In the genomic region with DNA sequence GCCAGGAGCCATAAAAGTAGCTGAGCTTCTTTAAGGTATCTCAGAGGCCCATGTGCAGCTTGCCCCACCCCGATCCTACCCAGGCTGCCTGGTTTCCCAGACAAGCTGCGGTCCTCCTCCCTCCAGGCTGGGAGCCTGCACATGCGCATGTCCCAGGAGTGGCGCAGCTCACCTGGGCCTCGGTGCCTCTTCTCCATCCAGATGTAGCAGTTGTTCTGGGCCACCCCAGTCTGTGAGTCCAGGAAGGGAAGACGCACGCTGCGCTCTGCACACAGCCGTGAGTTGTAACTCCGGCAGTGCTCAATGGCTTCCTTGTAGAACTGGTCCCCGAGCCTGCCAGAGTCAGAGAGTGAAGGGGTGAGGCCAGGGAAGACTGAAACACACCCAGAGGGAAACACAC, we compare ENCODE assay signal across 21 cellular contexts.
"Had no signal": no experiment of that assay in that cellular context is flagged by ENCODE, and none has a peak within 500 bp of the region (broad histone marks: within the 10 kb centered on the region; RNA-seq: fewer than 3 reads in every experiment).

No MANE protein-coding gene starts in this region.

- H3K4me1 ChIP-seq: upper lobe of left lung had no signal

- H3K36me3 ChIP-seq: heart right ventricle, right atrium auricular region, upper lobe of left lung, WERI-Rb-1 had no signal

- H3K27ac Mint-ChIP-seq: activated naive CD8-positive, alpha-beta T cell treated with anti-CD3 and anti-CD28 coated beads, Interleukin-2, amount 10 ng/mL, durations not matched to agents 7 days and 5 days; activated T-helper 17 cell treated with anti-CD3 and anti-CD28 coated beads, Interleukin-2, amount 50 U/mL, for 72 hours; natural killer cell had no signal

- H3K27ac ChIP-seq: heart right ventricle, right atrium auricular region, upper lobe of left lung, WERI-Rb-1 had no signal

- H3K9me3 ChIP-seq: upper lobe of left lung had no signal

- FAIRE-seq: endometrium had no signal

- H3K27me3 ChIP-seq: dorsolateral prefrontal cortex, heart right ventricle, right atrium auricular region, upper lobe of left lung had no signal

- DNase-seq: activated CD4-positive, alpha-beta T cell treated with anti-CD3 and anti-CD28 coated beads for 1 hour; activated CD4-positive, alpha-beta T cell treated with anti-CD3 and anti-CD28 coated beads, Interleukin-2, amount 50 U/mL, for 48 hours; activated naive CD4-positive, alpha-beta T cell treated with Interleukin-2 at 50 U/mL for 16 hours; activated naive CD8-positive, alpha-beta T cell treated with anti-CD3 and anti-CD28 coated beads, Interleukin-2, amount 10 ng/mL, durations not matched to agents 7 days and 5 days; activated T-cell treated with anti-CD3 and anti-CD28 coated beads, Interleukin-2, amount 50 U/mL, for 1 hour; amygdala; caudate nucleus; dorsolateral prefrontal cortex; heart right ventricle; mesendoderm; natural killer cell; posterior cingulate gyrus; stimulated activated CD4-positive, alpha-beta T cell treated with anti-CD3 and anti-CD28 coated beads, Interleukin-2, amount 100 ng/mL, for 24 hours; stimulated activated naive CD8-positive, alpha-beta T cell treated with anti-CD3 and anti-CD28 coated beads, Interleukin-15, amount 100 ng/mL, for 72 hours; SW 1271; T-helper 2 cell; upper lobe of left lung; WERI-Rb-1 had no signal

- H3K27me3 Mint-ChIP-seq: stimulated activated naive CD8-positive, alpha-beta T cell treated with anti-CD3 and anti-CD28 coated beads, Interleukin-15, amount 100 ng/mL, for 72 hours had no signal

- H3K4me3 Mint-ChIP-seq: activated naive CD8-positive, alpha-beta T cell treated with anti-CD3 and anti-CD28 coated beads, Interleukin-2, amount 10 ng/mL, durations not matched to agents 7 days and 5 days; activated T-helper 17 cell treated with anti-CD3 and anti-CD28 coated beads, Interleukin-2, amount 50 U/mL, for 72 hours; natural killer cell; stimulated activated naive CD8-positive, alpha-beta T cell treated with anti-CD3 and anti-CD28 coated beads, Interleukin-15, amount 100 ng/mL, for 72 hours had no signal

- ATAC-seq: activated T-helper 17 cell treated with anti-CD3 and anti-CD28 coated beads, Interleukin-2, amount 50 U/mL, for 72 hours; natural killer cell; stimulated activated naive CD8-positive, alpha-beta T cell treated with anti-CD3 and anti-CD28 coated beads, Interleukin-15, amount 100 ng/mL, for 72 hours had no signal

- H3K4me3 ChIP-seq: dorsolateral prefrontal cortex, heart right ventricle, right atrium auricular region, upper lobe of left lung had no signal
